15 cellular contexts compared by ENCODE assay signal in genomic region chr4:173536808-173537429, GRCh38. TPM values are rescaled to one million over a fixed set of nuclear protein-coding genes. Genes with fewer than 3 reads are reported as not detected.
DNase-seq lines count a peak whose midpoint lies in the region; ATAC-seq, FAIRE-seq and TF ChIP-seq lines count a peak whose summit lies in the region.
"Had no signal": no experiment of that assay in that cellular context is flagged by ENCODE, and none has a peak within 500 bp of the region (broad histone marks: within the 10 kb centered on the region; RNA-seq: fewer than 3 reads in every experiment).

No MANE protein-coding gene starts in this region.

- H3K27ac Mint-ChIP-seq in glutamatergic neuron (ENCODE audit: unreplicated experiment), result no peak overlapping the region
- H3K27ac Mint-ChIP-seq in CD14-positive monocyte, result no peak overlapping the region
- H3K27ac Mint-ChIP-seq: activated CD8-positive, alpha-beta T cell treated with anti-CD3 and anti-CD28 coated beads, Interleukin-2, amount 10 ng/mL, durations not matched to agents 7 days and 5 days; memory B cell had no signal

- 0 out of 2 replicates have a peak, but pooled peaks have one; percentile 13 for TF ChIP-seq CTCF in RWPE1 (conservative IDR thresholded peaks at IDR 0.05; ENCODE audit: low read depth)
- TF ChIP-seq CTCF in glutamatergic neuron (IDR thresholded peaks at IDR 0.05; ENCODE audit: partially characterized antibody, unreplicated experiment), result peak; percentile 65
- TF ChIP-seq CTCF in CD14-positive monocyte (IDR thresholded peaks at IDR 0.05), result no peak

- H3K4me3 Mint-ChIP-seq in glutamatergic neuron (ENCODE audit: unreplicated experiment) (no peak overlapping the region), CD14-positive monocyte (peak overlapping the region in 1 of 2 donors; percentile 96)
- H3K4me3 Mint-ChIP-seq: activated CD8-positive, alpha-beta T cell treated with anti-CD3 and anti-CD28 coated beads, Interleukin-2, amount 10 ng/mL, durations not matched to agents 7 days and 5 days; memory B cell had no signal

- ATAC-seq in GM19395 (IDR thresholded peaks at IDR 0.05; ENCODE audit: unreplicated experiment), result peak; percentile 47
- no peak for ATAC-seq in HG03139 (IDR thresholded peaks at IDR 0.05; ENCODE audit: unreplicated experiment)
- ATAC-seq: esophagus mucosa had no signal

- intact Hi-C loops in CD14-positive monocyte (cut with micrococcal nuclease), result no loop called here

- no peak overlapping the region for H3K27ac ChIP-seq in RWPE1
- H3K27ac ChIP-seq: spleen had no signal

- H3K9me3 Mint-ChIP-seq in glutamatergic neuron (ENCODE audit: unreplicated experiment), result peaks cover 9% of the 10 kb centered on the region
- H3K9me3 Mint-ChIP-seq in CD14-positive monocyte, result peaks cover 0 to 41% (median 18%) of the 10 kb centered on the region in 7 donors

- H3K4me1 Mint-ChIP-seq in glutamatergic neuron (ENCODE audit: low read depth, unreplicated experiment) (peaks cover 4% of the 10 kb centered on the region), CD14-positive monocyte (peaks cover 27% of the 10 kb centered on the region)

- no peak for TF ChIP-seq POLR2A in GM12892 (IDR thresholded peaks at IDR 0.05; ENCODE audit: low read depth, low read length)

- no peak for FAIRE-seq in GM12892 (lab: Jason Lieb, UNC)
- FAIRE-seq: GM19239 had no signal

- H3K36me3 Mint-ChIP-seq in glutamatergic neuron (ENCODE audit: unreplicated experiment) (peaks cover 5% of the 10 kb centered on the region), CD14-positive monocyte (peaks cover 0 to 6% of the 10 kb centered on the region in 2 donors)
- H3K36me3 Mint-ChIP-seq: memory B cell had no signal

- no peak for DNase-seq in RWPE1 (ENCODE audit: low spot score)
- no peak for DNase-seq in glutamatergic neuron
- peak; percentile 67 for DNase-seq in retina
- DNase-seq in AG08396 (ENCODE audit: low spot score), result no peak
- DNase-seq in CD14-positive monocyte (ENCODE audit: low spot score), result no peak
- no peak for DNase-seq in GM12892 (ENCODE audit: insufficient read length)
- DNase-seq: activated CD8-positive, alpha-beta T cell treated with anti-CD3 and anti-CD28 coated beads, Interleukin-2, amount 10 ng/mL, durations not matched to agents 7 days and 5 days; EL; NCI-H187; spleen had no signal

- peaks cover 48% of the 10 kb centered on the region for H3K27me3 Mint-ChIP-seq in glutamatergic neuron (ENCODE audit: unreplicated experiment)
- peaks cover 93 to 99% (median 96%) of the 10 kb centered on the region in 3 donors for H3K27me3 Mint-ChIP-seq in CD14-positive monocyte (ENCODE audit: low read depth in 3 of 3)

- POLR2A ChIA-PET in RWPE1 (lab: Yijun Ruan, JAX; ENCODE audit: low non-redundant PET), result no interaction called here

- CTCF ChIA-PET in RWPE1 (lab: Yijun Ruan, JAX), result interaction anchor here (0.6 kb wide), 1 partner anchor 213 kb away, joined by 3 read pairs; no protein-coding TSS in a partner anchor

RNA-seq across cellular contexts. Expression of gene HAND2, which starts 6.9 kb away (rescaled TPM):
- total RNA-seq in glutamatergic neuron (ENCODE audit: unreplicated experiment), result not detected
- polyA plus RNA-seq in CD14-positive monocyte, result not detected
- not detected for polyA plus RNA-seq in GM12892 (2012; ENCODE audit: missing spikeins)
- total RNA-seq: activated CD8-positive, alpha-beta T cell treated with anti-CD3 and anti-CD28 coated beads, Interleukin-2, amount 10 ng/mL, durations not matched to agents 7 days and 5 days had no signal
